Comparison of ENCODE assay signal across 9 cellular contexts in the genomic region with DNA sequence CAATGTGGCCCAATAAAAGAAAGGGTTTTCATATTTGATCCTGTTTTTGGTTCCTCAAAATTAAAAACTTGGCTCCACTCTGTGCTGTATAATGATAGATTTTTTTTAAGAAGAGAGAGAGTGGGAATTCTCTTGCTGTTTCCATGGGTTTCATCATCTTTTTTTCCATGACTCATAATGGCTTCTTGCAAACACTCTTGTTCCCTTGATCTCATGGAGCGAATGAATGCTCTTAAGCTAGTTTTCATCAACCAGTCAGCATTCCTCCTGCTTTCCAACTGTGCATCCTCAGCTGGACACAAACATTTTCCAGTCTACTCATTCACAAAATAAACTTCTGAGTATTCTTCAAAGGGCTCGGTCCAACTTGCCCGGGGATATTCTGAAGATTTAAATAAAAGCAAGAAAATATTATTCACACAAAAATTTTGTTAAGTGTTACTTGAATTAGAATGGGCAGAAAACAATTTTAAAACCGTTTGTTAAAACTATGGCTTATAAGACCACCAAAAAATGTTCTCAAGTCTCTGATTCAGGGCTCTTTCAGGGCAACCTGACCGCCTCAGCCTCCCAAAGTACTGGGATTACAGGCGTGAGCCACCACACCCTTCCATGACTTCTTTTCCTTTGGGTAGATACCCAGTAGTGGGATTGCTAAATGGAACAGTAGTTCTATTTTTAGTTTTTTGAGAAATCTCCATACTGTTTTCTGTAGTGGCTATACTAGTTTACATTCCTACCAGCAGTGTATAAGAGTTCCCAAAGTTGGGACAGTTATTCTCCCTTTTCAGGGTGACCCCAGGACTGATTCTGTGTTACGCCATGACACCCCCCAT.
DNase-seq lines count a peak whose midpoint lies in the region; ATAC-seq, FAIRE-seq and TF ChIP-seq lines count a peak whose summit lies in the region.
"Had no signal": no experiment of that assay in that cellular context is flagged by ENCODE, and none has a peak within 500 bp of the region (broad histone marks: within the 10 kb centered on the region; RNA-seq: fewer than 3 reads in every experiment).

No MANE protein-coding gene starts in this region.

- TF ChIP-seq POLR2A in endothelial cell of umbilical vein (IDR thresholded peaks at IDR 0.05; ENCODE audit: low read depth, low read length): no peak

- H2AFZ ChIP-seq in PC-3 (ENCODE audit: low read length) (no peak overlapping the region), endothelial cell of umbilical vein (ENCODE audit: low read depth, low read length) (no peak overlapping the region), neural cell (ENCODE audit: low read depth, low read length) (no peak overlapping the region)

- no peaks in the 10 kb centered on the region for H3K4me1 Mint-ChIP-seq in immature natural killer cell

- H3K27me3 ChIP-seq in PC-3 (ENCODE audit: low read length) (no peaks in the 10 kb centered on the region), endothelial cell of umbilical vein (ENCODE audit: control insufficient read depth in 2 of 2, insufficient read depth in 2 of 2, low read length in 2 of 2) (no peaks in the 10 kb centered on the region), neural cell (ENCODE audit: insufficient read depth, low read depth, low read length) (no peaks in the 10 kb centered on the region)

- H3K4me2 ChIP-seq in PC-3 (ENCODE audit: low read length) (no peak overlapping the region), endothelial cell of umbilical vein (ENCODE audit: insufficient read depth, low read length) (no peak overlapping the region), neural cell (ENCODE audit: low read length) (no peak overlapping the region)

- intact Hi-C loops in PC-3 (cut with micrococcal nuclease): no loop called here
- intact Hi-C loops in endothelial cell of umbilical vein (cut with micrococcal nuclease): no loop called here

- H3K4me1 ChIP-seq in PC-3 (ENCODE audit: insufficient read depth, low read length): no peaks in the 10 kb centered on the region
- no peaks in the 10 kb centered on the region for H3K4me1 ChIP-seq in endothelial cell of umbilical vein (ENCODE audit: control insufficient read depth, extremely low read depth, insufficient read depth, low read length)

- H3K9me3 ChIP-seq in PC-3 (ENCODE audit: low read length) (no peaks in the 10 kb centered on the region), endothelial cell of umbilical vein (replicated peaks; ENCODE audit: control insufficient read depth, insufficient read depth, low read length) (no peaks in the 10 kb centered on the region), neural cell (ENCODE audit: low read length) (no peaks in the 10 kb centered on the region)

- no peak for FAIRE-seq in endothelial cell of umbilical vein (lab: Jason Lieb, UNC)

- H3K4me3 ChIP-seq in PC-3 (ENCODE audit: low read length) (no peak overlapping the region), endothelial cell of umbilical vein (replicated peaks in 1 of 3; ENCODE audit: insufficient read depth in 1 of 3, low read depth in 1 of 3, low read length in 3 of 3) (no peak overlapping the region), neural cell (ENCODE audit: low read length) (no peak overlapping the region)

- no peak for TF ChIP-seq EP300 in neural cell (conservative IDR thresholded peaks at IDR 0.05; ENCODE audit: poor library complexity, severe bottlenecking)

- in situ Hi-C loops in Caki2 (cut with HindIII; ENCODE audit: low pct_unique_long_range_greater_than_20kb, low sequenced_read_pairs): no loop called here
- in situ Hi-C loops in G401 (cut with HindIII; ENCODE audit: low sequenced_read_pairs): no loop called here

- no peaks in the 10 kb centered on the region for H4K20me1 ChIP-seq in PC-3 (ENCODE audit: low read length)
- no peaks in the 10 kb centered on the region for H4K20me1 ChIP-seq in endothelial cell of umbilical vein (replicated peaks; ENCODE audit: control insufficient read depth, extremely low read depth, insufficient read depth, low read length)
- no peaks in the 10 kb centered on the region for H4K20me1 ChIP-seq in neural cell (ENCODE audit: insufficient read depth)

- H3K9ac ChIP-seq in PC-3 (ENCODE audit: low read length): no peak overlapping the region
- H3K9ac ChIP-seq in endothelial cell of umbilical vein (replicated peaks; ENCODE audit: extremely low read depth, insufficient read depth, low read length): no peak overlapping the region
- no peak overlapping the region for H3K9ac ChIP-seq in neural cell (ENCODE audit: low read length)

- no peak overlapping the region for H3K4me3 Mint-ChIP-seq in immature natural killer cell

- H3K27ac ChIP-seq in PC-3 (ENCODE audit: low read length) (peak overlapping the region; percentile 23; the same call in 1 of the 2 replicates), endothelial cell of umbilical vein (ENCODE audit: insufficient read depth, low read depth, low read length) (no peak overlapping the region), neural cell (ENCODE audit: low read length) (no peak overlapping the region)

- peaks cover 27 to 51% (median 41%) of the 10 kb centered on the region in 3 donors for H3K36me3 Mint-ChIP-seq in immature natural killer cell

- H3K9me3 Mint-ChIP-seq in immature natural killer cell: no peaks in the 10 kb centered on the region

- no peak for TF ChIP-seq RAD21 in neural cell (conservative IDR thresholded peaks at IDR 0.05)

- dilution Hi-C loops in endothelial cell of umbilical vein (cut with MboI; ENCODE audit: extremely low pct_ligation_motif_present, low sequenced_read_pairs): no loop called here

- POLR2A ChIA-PET in PC-3 (lab: Charles Lee; ENCODE audit: unreplicated experiment) (no interaction called here), endothelial cell of umbilical vein (lab: Charles Lee) (no interaction called here)

- DNase-seq in Caki2 (ENCODE audit: low read depth): peak; percentile 53
- peak; percentile 39 for DNase-seq in PC-3
- DNase-seq in endothelial cell of umbilical vein (ENCODE audit: low read depth, low spot score): peak; percentile 9
- DNase-seq in immature natural killer cell: no peak
- no peak for DNase-seq in germinal center (ENCODE audit: low spot score)
- no peak for DNase-seq in DMS79 treated with DMSO at 0.1 percent for 48 hours (lab: John Stamatoyannopoulos, UW)
- DNase-seq in G401 (ENCODE audit: low spot score): no peak
- DNase-seq: cortex of kidney had no signal

- H3K9me1 ChIP-seq in endothelial cell of umbilical vein (replicated peaks; ENCODE audit: control insufficient read depth, extremely low read depth, insufficient read depth, low read length): no peaks in the 10 kb centered on the region

- TF ChIP-seq CTCF in PC-3 (conservative IDR thresholded peaks at IDR 0.05; ENCODE audit: low read depth, low read length): no peak
- TF ChIP-seq CTCF in endothelial cell of umbilical vein (IDR thresholded peaks at IDR 0.05; ENCODE audit: extremely low read depth in 1 of 2, insufficient read depth in 1 of 2, low read depth in 1 of 2, low read length in 2 of 2): no peak
- TF ChIP-seq CTCF in neural cell (IDR thresholded peaks at IDR 0.05; ENCODE audit: poor library complexity, severe bottlenecking): no peak

- peak overlapping the region in 2 of 6 donors; percentile 20 to 32 for H3K27ac Mint-ChIP-seq in immature natural killer cell

- H3K36me3 ChIP-seq in PC-3 (ENCODE audit: low read depth, low read length) (peaks cover 7% of the 10 kb centered on the region; the same call in 1 of the 2 replicates), endothelial cell of umbilical vein (ENCODE audit: control insufficient read depth in 2 of 2, extremely low read depth in 1 of 2, insufficient read depth in 2 of 2, low read length in 2 of 2) (no peaks in the 10 kb centered on the region), neural cell (ENCODE audit: insufficient read depth, low read length) (no peaks in the 10 kb centered on the region)

- H3K27me3 Mint-ChIP-seq in immature natural killer cell (ENCODE audit: low read depth in 3 of 3): peaks cover 0 to 1% (median 0%) of the 10 kb centered on the region in 3 donors

- no peaks in the 10 kb centered on the region for H3F3A ChIP-seq in PC-3 (ENCODE audit: low read length, unreplicated experiment)
- no peaks in the 10 kb centered on the region for H3F3A ChIP-seq in neural cell (ENCODE audit: insufficient read depth, low read length, poor library complexity, severe bottlenecking)

- H3K79me2 ChIP-seq in PC-3 (ENCODE audit: low read length) (no peaks in the 10 kb centered on the region), endothelial cell of umbilical vein (ENCODE audit: control insufficient read depth, insufficient read depth, low read length) (no peaks in the 10 kb centered on the region), neural cell (replicated peaks; ENCODE audit: insufficient read depth, low read length) (no peaks in the 10 kb centered on the region)

- H3K9me2 ChIP-seq in PC-3 (replicated peaks; ENCODE audit: low read length): no peaks in the 10 kb centered on the region
- H3K9me2 ChIP-seq in neural cell (ENCODE audit: insufficient read depth, low read length): no peaks in the 10 kb centered on the region

- CTCF ChIA-PET in PC-3 (lab: Charles Lee): no interaction called here
- CTCF ChIA-PET in endothelial cell of umbilical vein (lab: Charles Lee): no interaction called here

- BruUV-seq in PC-3 (replicated peaks; lab: Mats Ljungman, UMichigan): TSS peak; percentile 83
- BruUV-seq in endothelial cell of umbilical vein (replicated peaks; lab: Mats Ljungman, UMichigan): no TSS peak

- no peak; the same call in 1 of the 2 replicates for ATAC-seq in PC-3

TF ChIP-seq in endothelial cell of umbilical vein, 7 proteins besides CTCF, POLR2A, EP300 and RAD21 (continues in another document):
- TF ChIP-seq JUN (IDR thresholded peaks at IDR 0.05; ENCODE audit: borderline replicate concordance, insufficient read depth, insufficient read length, low read depth) (no peak), MAX (IDR thresholded peaks at IDR 0.05; ENCODE audit: insufficient read depth, insufficient read length) (no peak), MYC (IDR thresholded peaks at IDR 0.05; ENCODE audit: low read depth, low read length) (no peak), EZH2 (IDR thresholded peaks at IDR 0.05; ENCODE audit: borderline replicate concordance, low read depth, low read length, severe bottlenecking) (no peak)

TF ChIP-seq in neural cell, 6 proteins besides CTCF, POLR2A, EP300 and RAD21 (continues in another document):
- no peak for TF ChIP-seq POLR2AphosphoS5 (IDR thresholded peaks at IDR 0.05)

Comparison
In these comparisons a context has a peak if more than half of its experiments do, and no peak if none do; other contexts are left out.
1. DNase-seq: peak in Caki2 (single experiment), PC-3 (single experiment) and endothelial cell of umbilical vein (single experiment); none in immature natural killer cell (0 of 3), germinal center (single experiment), DMS79 treated with DMSO at 0.1 percent for 48 hours (single experiment) and G401 (single experiment).